ENCODE assay signal across 12 cellular contexts in the genomic region with DNA sequence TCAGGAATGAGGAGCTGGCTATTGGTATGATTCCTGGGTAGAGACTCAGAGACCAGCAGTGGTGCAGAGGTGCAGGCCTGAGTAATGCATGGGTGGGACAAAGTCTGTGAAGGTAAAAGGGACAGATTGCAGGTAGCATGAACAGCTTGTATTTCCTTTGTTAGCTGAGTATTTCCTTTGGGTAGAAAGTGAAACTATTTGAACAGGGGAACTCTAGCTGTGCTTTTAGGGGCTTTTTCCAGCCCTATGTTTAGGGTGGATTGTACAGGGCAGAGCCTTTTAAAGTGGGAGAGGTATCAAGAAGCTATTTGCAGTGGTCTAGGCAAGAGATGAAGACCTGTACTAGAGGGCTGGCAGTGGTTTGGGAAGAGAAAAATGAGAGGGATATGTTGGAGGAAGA.
DNase-seq lines count a peak whose midpoint lies in the region; ATAC-seq and TF ChIP-seq lines count a peak whose summit lies in the region.
"Had no signal": no experiment of that assay in that cellular context is flagged by ENCODE, and none has a peak within 500 bp of the region (broad histone marks: within the 10 kb centered on the region; RNA-seq: fewer than 3 reads in every experiment).

No MANE protein-coding gene starts in this region.

- H3K36me3 Mint-ChIP-seq in type B pancreatic cell = no peaks in the 10 kb centered on the region

- peak; percentile 87 for ATAC-seq in GM18873 (IDR thresholded peaks at IDR 0.05; ENCODE audit: low FRiP score, unreplicated experiment)
- peak; percentile 90 for ATAC-seq in GM21717 (IDR thresholded peaks at IDR 0.05; ENCODE audit: unreplicated experiment)
- peak; percentile 83 for ATAC-seq in HG03095 (IDR thresholded peaks at IDR 0.05; ENCODE audit: unreplicated experiment)
- no peak for ATAC-seq in GM21381 (IDR thresholded peaks at IDR 0.05; ENCODE audit: unreplicated experiment)

- H3K4me3 Mint-ChIP-seq in type B pancreatic cell = no peak overlapping the region

- H3K4me1 Mint-ChIP-seq in type B pancreatic cell (ENCODE audit: unreplicated experiment) = no peaks in the 10 kb centered on the region

- H3K27me3 Mint-ChIP-seq in type B pancreatic cell = peaks cover 4% of the 10 kb centered on the region

- H3K27ac Mint-ChIP-seq in type B pancreatic cell = no peak overlapping the region

- DNase-seq in hippocampal formation (lab: John Stamatoyannopoulos, UW) (no peak), GDM1 (lab: John Stamatoyannopoulos, UW) (no peak), type B pancreatic cell (ENCODE audit: extremely low spot score, unreplicated experiment) (no peak)
- DNase-seq: activated CD8-positive, alpha-beta memory T cell treated with anti-CD3 and anti-CD28 coated beads for 24 hours; activated gamma-delta T cell treated with Interleukin-2 at 50 U/mL for 16 hours; NCI-H1048; NCI-H345; nucleus accumbens had no signal

- no peaks in the 10 kb centered on the region for H3K9me3 Mint-ChIP-seq in type B pancreatic cell

- TF ChIP-seq CTCF in type B pancreatic cell (conservative IDR thresholded peaks at IDR 0.05) = no peak
